19 cellular contexts compared by ENCODE assay signal in genomic region chr10:34260904-34261303, GRCh38.
"Had no signal": no experiment of that assay in that cellular context is flagged by ENCODE, and none has a peak within 500 bp of the region (broad histone marks: within the 10 kb centered on the region; RNA-seq: fewer than 3 reads in every experiment).

No MANE protein-coding gene starts in this region.

- H3K27me3 Mint-ChIP-seq: naive B cell; progenitor cell of endocrine pancreas; stimulated activated naive B cell treated with anti-CD40 and anti-IgM and Interleukin-4, amounts not matched to agents 10 μg/mL and 1 μg/mL and 100 μg/mL, for 72 hours had no signal

- DNase-seq: islet precursor cell; left ventricle myocardium inferior; mesendoderm; naive B cell; natural killer cell; ovary; right lobe of liver; stimulated activated CD4-positive, alpha-beta T cell treated with anti-CD3 and anti-CD28 coated beads, Interleukin-1b, Interleukin-23, amount 100 ng/mL, for 48 hours; stimulated activated CD4-positive, alpha-beta T cell treated with anti-CD3 and anti-CD28 coated beads, Interleukin-4, amount 100 ng/mL, for 1 hour; stimulated activated naive B cell treated with anti-CD40 and anti-IgM and Interleukin-4, amounts not matched to agents 10 μg/mL and 1 μg/mL and 100 μg/mL, for 72 hours; stimulated activated naive CD8-positive, alpha-beta T cell treated with anti-CD3 and anti-CD28 coated beads, Interleukin-15, Interleukin-2, amounts not matched to agents 100 U/mL and 50 U/mL, for 24 hours; stomach; testis; thyroid gland; transverse colon; upper lobe of left lung had no signal

- H3K4me3 Mint-ChIP-seq: mesothelial cell of epicardium; naive B cell; natural killer cell; neural crest cell; stimulated activated naive B cell treated with anti-CD40 and anti-IgM and Interleukin-4, amounts not matched to agents 10 μg/mL and 1 μg/mL and 100 μg/mL, for 72 hours had no signal

- H3K36me3 Mint-ChIP-seq: naive B cell; natural killer cell; stimulated activated naive B cell treated with anti-CD40 and anti-IgM and Interleukin-4, amounts not matched to agents 10 μg/mL and 1 μg/mL and 100 μg/mL, for 72 hours had no signal

- H3K4me1 Mint-ChIP-seq: mesothelial cell of epicardium; naive B cell; natural killer cell; stimulated activated naive B cell treated with anti-CD40 and anti-IgM and Interleukin-4, amounts not matched to agents 10 μg/mL and 1 μg/mL and 100 μg/mL, for 72 hours had no signal

- H3K27ac Mint-ChIP-seq: mesothelial cell of epicardium, naive B cell, natural killer cell had no signal

- H3K9me3 Mint-ChIP-seq: natural killer cell; stimulated activated naive B cell treated with anti-CD40 and anti-IgM and Interleukin-4, amounts not matched to agents 10 μg/mL and 1 μg/mL and 100 μg/mL, for 72 hours had no signal

- ATAC-seq: natural killer cell; right lobe of liver; stimulated activated naive B cell treated with anti-CD40 and anti-IgM and Interleukin-4, amounts not matched to agents 10 μg/mL and 1 μg/mL and 100 μg/mL, for 72 hours; stimulated activated naive CD8-positive, alpha-beta T cell treated with anti-CD3 and anti-CD28 coated beads, Interleukin-15, Interleukin-2, amounts not matched to agents 100 U/mL and 50 U/mL, for 24 hours had no signal
